ENCODE assay signal across 18 cellular contexts in the genomic region with DNA sequence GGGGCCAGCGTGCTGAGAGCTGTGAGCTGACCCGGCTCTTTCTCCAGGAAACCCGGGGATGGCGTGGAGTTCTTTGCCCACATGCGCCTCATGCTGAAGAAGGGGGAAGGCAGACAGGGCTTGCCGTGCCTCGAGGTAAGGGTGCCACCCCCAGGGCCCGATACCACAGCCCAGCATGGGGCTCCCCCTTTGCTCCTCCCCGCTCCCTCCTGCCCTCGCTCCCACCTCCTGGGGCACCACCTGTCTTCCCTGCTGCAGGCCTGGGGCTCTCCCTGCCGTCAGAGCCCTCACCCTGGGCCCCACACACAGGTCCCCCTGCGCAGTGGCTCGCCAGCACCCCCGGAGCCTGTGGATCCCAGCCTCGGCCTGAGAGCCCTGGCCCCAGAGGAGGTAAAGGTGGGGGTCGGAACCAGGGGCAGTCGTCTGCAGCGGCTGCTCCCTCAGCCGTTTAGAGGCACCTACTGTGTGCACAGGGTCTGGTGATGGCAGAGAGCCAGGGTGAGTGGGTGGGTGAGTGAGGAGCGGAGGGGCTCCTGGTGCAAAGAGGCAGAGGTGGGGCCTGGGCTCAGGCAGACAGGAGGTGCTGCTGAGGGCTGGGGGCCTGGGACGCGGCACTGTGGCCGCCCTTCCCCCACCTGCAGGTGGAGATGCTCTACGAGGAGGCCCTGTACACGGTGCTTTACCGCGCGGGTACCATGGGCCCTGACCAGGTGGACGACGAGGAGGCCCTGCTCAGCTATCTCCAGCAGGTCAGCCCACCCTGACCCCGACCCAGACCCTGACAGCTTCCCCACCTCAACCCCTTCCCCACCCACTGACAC.
"Had no signal": no experiment of that assay in that cellular context is flagged by ENCODE, and none has a peak within 500 bp of the region (broad histone marks: within the 10 kb centered on the region; RNA-seq: fewer than 3 reads in every experiment).

No MANE protein-coding gene starts in this region.

- H3K4me3 ChIP-seq: adrenal gland had no signal

- H3K36me3 ChIP-seq: adrenal gland had no signal

- H3K27ac ChIP-seq: adrenal gland had no signal

- H3K27me3 ChIP-seq: adrenal gland had no signal

- H3K9me3 ChIP-seq: adrenal gland had no signal

- DNase-seq: activated CD4-positive, alpha-beta T cell treated with anti-CD3 and anti-CD28 coated beads for 4 hours; activated CD4-positive, alpha-beta T cell treated with anti-CD3 and anti-CD28 coated beads, Interleukin-2, amount 50 U/mL, for 4 hours; activated CD8-positive, alpha-beta memory T cell treated with anti-CD3 and anti-CD28 coated beads, Interleukin-2, amount 50 U/mL, for 48 hours; activated naive CD8-positive, alpha-beta T cell treated with anti-CD3 and anti-CD28 coated beads, Interleukin-2, amount 10 ng/mL, durations not matched to agents 7 days and 5 days; anterior cingulate cortex; cerebellar nuclear complex; KG1; NCI-H1048; NCI-H187 treated with DMSO at 0.1 percent for 48 hours; NCI-H2081 treated with DMSO at 0.1 percent for 48 hours; NCI-H2227 treated with DMSO at 0.1 percent for 48 hours; NCI-H510A; NCI-H526 treated with DMSO at 0.1 percent for 48 hours; SHP77 treated with DMSO at 0.1 percent for 48 hours had no signal

- ATAC-seq: activated CD4-positive, CD25-positive, alpha-beta regulatory T cell treated with anti-CD3 and anti-CD28 coated beads, Interleukin-2, amount 50 U/mL, for 24 hours; activated CD8-positive, alpha-beta T cell treated with anti-CD3 and anti-CD28 coated beads, Interleukin-2, amount 10 ng/mL, durations not matched to agents 7 days and 5 days; PC-3 had no signal
